Comparison of ENCODE assay signal across 8 cellular contexts in genomic region chr6:30883743-30884520, GRCh38. TPM values are rescaled to one million over a fixed set of nuclear protein-coding genes. Genes with fewer than 3 reads are reported as not detected.
DNase-seq lines count a peak whose midpoint lies in the region; ATAC-seq, FAIRE-seq and TF ChIP-seq lines count a peak whose summit lies in the region.

TSS of gene DDR1 (plus strand) at chr6:30884519. CDS start at chr6:30888730, 4,211 bp downstream.

- H3K27me3 Mint-ChIP-seq in WTC11 (ENCODE audit: low read depth), result no peaks in the 10 kb centered on the region

- peak; percentile 4 for ATAC-seq in WTC11
- no peak for ATAC-seq in GM19397 (IDR thresholded peaks at IDR 0.05; ENCODE audit: unreplicated experiment)
- no peak for ATAC-seq in GM19467 (IDR thresholded peaks at IDR 0.05; ENCODE audit: unreplicated experiment)

- TF ChIP-seq POLR2A in NB4 (IDR thresholded peaks at IDR 0.05; ENCODE audit: extremely low read depth, insufficient read length), result no peak

- peaks cover 11% of the 10 kb centered on the region for H4K20me1 ChIP-seq in keratinocyte (ENCODE audit: control insufficient read depth, extremely low read depth, insufficient read depth, low read length)

- POLR2A ChIA-PET in WTC11 (lab: Charles Lee), result interaction anchor here (0.6 to 3.0 kb wide), 4 partner anchors 30 to 157 kb away, joined by 3 to 17 read pairs (median 9); partner anchors contain the start of genes IER3 and VARS2

- peak within 1 kb of the TSS; percentile 99 for H3K9ac ChIP-seq in keratinocyte (ENCODE audit: control insufficient read depth, extremely low read depth, insufficient read depth, low read length)

- TF ChIP-seq CTCF in GM10266 (IDR thresholded peaks at IDR 0.05; ENCODE audit: control insufficient read depth, insufficient read depth, low read depth, missing control alignments), result no peak
- TF ChIP-seq CTCF in NB4 (IDR thresholded peaks at IDR 0.05; ENCODE audit: low read depth, low read length), result no peak
- no peak for TF ChIP-seq CTCF in WTC11 (IDR thresholded peaks at IDR 0.05)
- no peak for TF ChIP-seq CTCF in keratinocyte (optimal IDR thresholded peaks at IDR 0.05 in 1 of 3, IDR thresholded peaks at IDR 0.05 in 1 of 3, conservative IDR thresholded peaks at IDR 0.05 in 1 of 3; ENCODE audit: extremely low read depth in 1 of 3, insufficient read depth in 2 of 3, low read length in 3 of 3)

- H3K4me2 ChIP-seq in keratinocyte (ENCODE audit: control insufficient read depth, extremely low read depth, insufficient read depth, low read depth, low read length), result peak within 1 kb of the TSS; percentile 86

- H3K4me3 ChIP-seq in NB4 (ENCODE audit: low read depth, low read length) (no peak within 1 kb of the TSS), keratinocyte (ENCODE audit: control insufficient read depth in 2 of 3, extremely low read depth in 1 of 3, insufficient read depth in 2 of 3, low read depth in 1 of 3, low read length in 3 of 3) (peak within 1 kb of the TSS; percentile 72 to 87 (median 84)), skin epidermis (peak within 1 kb of the TSS; percentile 55 to 94 (median 68))

- H3K79me2 ChIP-seq in keratinocyte (ENCODE audit: control insufficient read depth, insufficient read depth, low read length), result peaks cover 52% of the 10 kb centered on the region

- H3K9me3 ChIP-seq in keratinocyte (ENCODE audit: control insufficient read depth, low read depth, low read length), result no peaks in the 10 kb centered on the region

- peak within 1 kb of the TSS; percentile 98 for H3K27ac ChIP-seq in keratinocyte (ENCODE audit: control insufficient read depth, insufficient read depth, low read length)
- peak within 1 kb of the TSS; percentile 38 to 98 (median 91) for H3K27ac ChIP-seq in skin epidermis

- peaks cover 6% of the 10 kb centered on the region for H3K9me1 ChIP-seq in keratinocyte (ENCODE audit: control insufficient read depth, extremely low read depth, insufficient read depth, low read length)

- peaks cover 6 to 10% of the 10 kb centered on the region in 2 experiments for H3K36me3 ChIP-seq in keratinocyte (ENCODE audit: control insufficient read depth in 2 of 2, extremely low read depth in 1 of 2, insufficient read depth in 2 of 2, low read length in 2 of 2)

- H3K4me1 Mint-ChIP-seq in WTC11, result peaks cover 71% of the 10 kb centered on the region

- no peaks in the 10 kb centered on the region for H3K9me3 Mint-ChIP-seq in WTC11

- H3K4me3 Mint-ChIP-seq in WTC11, result peak within 1 kb of the TSS; percentile 93

- no peak for FAIRE-seq in keratinocyte (lab: Jason Lieb, UNC)

- peaks cover 5% of the 10 kb centered on the region; the same call in 1 of the 2 replicates for H3K36me3 Mint-ChIP-seq in WTC11

- DNase-seq in GM10266 (ENCODE audit: extremely low spot score) (peak; percentile 91), NB4 (ENCODE audit: low read depth) (peak; percentile 51), WTC11 (ENCODE audit: low spot score) (peak; percentile 58), cerebellum (ENCODE audit: low spot score) (peak; percentile 83), keratinocyte (ENCODE audit: low read depth, low spot score) (peak; percentile 84)

- H3K27me3 ChIP-seq in keratinocyte (ENCODE audit: control insufficient read depth, extremely low read depth, insufficient read depth, low read length), result no peaks in the 10 kb centered on the region

- H2AFZ ChIP-seq in keratinocyte (ENCODE audit: control insufficient read depth, low read length), result no peak within 1 kb of the TSS

- H3K27ac Mint-ChIP-seq in WTC11, result peak within 1 kb of the TSS; percentile 99

- H3K4me1 ChIP-seq in keratinocyte (ENCODE audit: control insufficient read depth, extremely low read depth, insufficient read depth, low read length), result peaks cover 51% of the 10 kb centered on the region

- dilution Hi-C loops in keratinocyte (cut with MboI; ENCODE audit: extremely low pct_ligation_motif_present, low sequenced_read_pairs), result no loop called here

- CTCF ChIA-PET in WTC11 (lab: Charles Lee), result interaction anchor here (1.1 to 13.3 kb wide), 14 partner anchors 9 to 284 kb away, joined by 3 to 164 read pairs (median 9); partner anchors contain the start of genes GTF2H4 and VARS2

TF ChIP-seq in WTC11, 78 proteins besides CTCF, POLR2A, EP300 and RAD21:
- TF ChIP-seq RELA (CRISPR knock-in tag; IDR thresholded peaks at IDR 0.05; ENCODE audit: borderline replicate concordance), result no peak
- no peak for TF ChIP-seq STAT6 (CRISPR knock-in tag; conservative IDR thresholded peaks at IDR 0.05; ENCODE audit: low read depth)
- no peak for TF ChIP-seq ZNF219 (CRISPR knock-in tag; IDR thresholded peaks at IDR 0.05; ENCODE audit: borderline replicate concordance)
- no peak for TF ChIP-seq HMGA2 (CRISPR knock-in tag; IDR thresholded peaks at IDR 0.05)
- no peak for TF ChIP-seq GABPB1 (CRISPR knock-in tag; IDR thresholded peaks at IDR 0.05)
- TF ChIP-seq ZSCAN18 (CRISPR knock-in tag; IDR thresholded peaks at IDR 0.05), result no peak
- TF ChIP-seq NR2C2 (CRISPR knock-in tag; IDR thresholded peaks at IDR 0.05), result no peak
- no peak for TF ChIP-seq NR3C1 (CRISPR knock-in tag; conservative IDR thresholded peaks at IDR 0.05; ENCODE audit: low read depth)
- no peak for TF ChIP-seq ZNF423 (CRISPR knock-in tag; IDR thresholded peaks at IDR 0.05)
- TF ChIP-seq SP1 (CRISPR knock-in tag; conservative IDR thresholded peaks at IDR 0.05), result no peak; the same call in 1 of the 2 replicates

RNA-seq across cellular contexts. Expression of gene DDR1, which starts in this region (rescaled TPM):
- 195 to 230 TPM (median 203 TPM) in 3 replicates for total RNA-seq in WTC11 (2021)
- 139 TPM for total RNA-seq in cerebellum
- polyA plus RNA-seq in keratinocyte, result 104 to 178 TPM (median 152 TPM) in 3 replicates
- 28.2 TPM for polyA plus RNA-seq in keratinocyte (2011; ENCODE audit: low read depth)
- polyA plus RNA-seq in keratinocyte (2011; cell fraction: cytosol; rRNA removed), result 52.6 and 78.8 TPM in 2 replicates
- polyA plus RNA-seq in keratinocyte (2011; cell fraction: nucleus; rRNA removed), result 361 and 438 TPM in 2 replicates
- polyA plus RNA-seq in keratinocyte (2012; ENCODE audit: low replicate concordance), result 113 and 227 TPM in 2 replicates
- polyA minus RNA-seq in keratinocyte, result 175 to 367 TPM (median 287 TPM) in 3 replicates
- 399 TPM for polyA minus RNA-seq in keratinocyte (2011; cell fraction: cytosol; rRNA and poly(A)+ RNA removed)
- polyA minus RNA-seq in keratinocyte (2011; cell fraction: nucleus; rRNA and poly(A)+ RNA removed), result 550 and 554 TPM in 2 replicates
